In genomic region chr5:52554297-52554696, GRCh38 we compare ENCODE assay signal across 22 cellular contexts.
"Had no signal": no experiment of that assay in that cellular context is flagged by ENCODE, and none has a peak within 500 bp of the region (broad histone marks: within the 10 kb centered on the region; RNA-seq: fewer than 3 reads in every experiment).

No MANE protein-coding gene starts in this region.

- H3K27me3 ChIP-seq: breast epithelium, neutrophil had no signal

- H3K27ac ChIP-seq: breast epithelium, left ventricle myocardium inferior, neutrophil, skin epidermis, thoracic aorta had no signal

- ATAC-seq: activated CD8-positive, alpha-beta T cell treated with anti-CD3 and anti-CD28 coated beads for 36 hours; activated T-cell treated with anti-CD3 and anti-CD28 coated beads, Interleukin-2, amount 50 U/mL, for 4 hours; activated T-helper 17 cell treated with anti-CD3 and anti-CD28 coated beads, Interleukin-2, amount 50 U/mL, for 72 hours; sciatic nerve; stimulated activated naive CD8-positive, alpha-beta T cell treated with anti-CD3 and anti-CD28 coated beads, Interleukin-15, Interleukin-2, amounts not matched to agents 100 U/mL and 50 U/mL, for 24 hours had no signal

- FAIRE-seq: urothelium cell line had no signal

- H3K4me1 ChIP-seq: breast epithelium, left ventricle myocardium inferior had no signal

- H3K9me3 ChIP-seq: breast epithelium, neutrophil, thoracic aorta had no signal

- H3K36me3 ChIP-seq: breast epithelium, left ventricle myocardium inferior, neutrophil, thoracic aorta had no signal

- H3K4me3 ChIP-seq: breast epithelium, left ventricle myocardium inferior, lung, skin epidermis, thoracic aorta had no signal

- DNase-seq: activated B cell treated with CpG ODN at 0.5 μM for 24 hours; activated CD4-positive, alpha-beta T cell treated with anti-CD3 and anti-CD28 coated beads, Interleukin-2, amount 50 U/mL, for 1 hour; activated CD8-positive, alpha-beta T cell treated with anti-CD3 and anti-CD28 coated beads for 36 hours; activated gamma-delta T cell treated with Interleukin-2 at 50 U/mL for 16 hours; activated naive CD4-positive, alpha-beta T cell treated with anti-CD3 and anti-CD28 coated beads, Interleukin-2, amount 50 U/mL, for 16 hours; activated T-cell treated with anti-CD3 and anti-CD28 coated beads, Interleukin-2, amount 50 U/mL, for 4 hours; amniotic stem cell; central memory CD4-positive, alpha-beta T cell; effector CD4-positive, alpha-beta T cell; left ventricle myocardium inferior; stimulated activated CD4-positive, alpha-beta T cell treated with anti-CD3 and anti-CD28 coated beads, Interleukin-12 subunit alpha, Interleukin-12 subunit beta, amount 100 ng/mL, for 4 hours; stimulated activated CD4-positive, alpha-beta T cell treated with anti-CD3 and anti-CD28 coated beads, Interleukin-4, amount 100 ng/mL, for 1 hour; stimulated activated naive CD8-positive, alpha-beta T cell treated with anti-CD3 and anti-CD28 coated beads, Interleukin-15, Interleukin-2, amounts not matched to agents 100 U/mL and 50 U/mL, for 24 hours; trophoblast cell had no signal
